ENCODE assay signal across 9 cellular contexts in the genomic region with DNA sequence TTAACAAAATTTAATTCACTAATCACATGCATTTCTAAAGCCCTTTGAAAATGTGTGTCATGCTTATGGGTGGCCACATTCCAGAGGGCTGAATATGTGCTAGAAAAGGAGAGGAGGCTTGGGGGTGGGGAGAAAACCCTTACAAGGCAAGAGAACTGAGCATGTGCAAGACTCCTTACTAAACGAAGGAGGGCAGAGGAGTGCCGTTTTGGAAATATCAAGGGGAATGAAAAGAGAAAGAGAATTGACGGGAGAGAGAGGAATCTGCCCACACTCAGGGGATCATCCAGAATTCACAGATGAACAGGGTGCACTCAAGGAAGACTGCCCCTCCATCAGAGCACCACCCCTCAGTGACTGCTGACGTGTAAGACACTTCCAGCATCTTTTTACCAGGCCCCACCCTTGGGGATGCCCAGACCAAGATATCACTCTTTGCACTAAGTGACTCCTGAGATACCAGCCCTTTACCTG. TPM values are rescaled to one million over a fixed set of nuclear protein-coding genes. Genes with fewer than 3 reads are reported as not detected.
DNase-seq lines count a peak whose midpoint lies in the region; ATAC-seq, FAIRE-seq and TF ChIP-seq lines count a peak whose summit lies in the region.
"Had no signal": no experiment of that assay in that cellular context is flagged by ENCODE, and none has a peak within 500 bp of the region (broad histone marks: within the 10 kb centered on the region; RNA-seq: fewer than 3 reads in every experiment).

No MANE protein-coding gene starts in this region.

- H3K79me2 ChIP-seq in MM.1S (ENCODE audit: low read length), result no peaks in the 10 kb centered on the region

- H2AFZ ChIP-seq in MM.1S (ENCODE audit: low read length), result no peak overlapping the region

- 11 to 20% methylated on average over 4 of the region's 4 CpGs for WGBS in gastroesophageal sphincter (ENCODE audit: low coverage in 1 of 2), 2 donors
- WGBS in psoas muscle, 3 donors, result 46 to 68% (median 50%) methylated on average over 4 of the region's 4 CpGs

- H3K27me3 ChIP-seq in gastroesophageal sphincter (no peaks in the 10 kb centered on the region), psoas muscle (ENCODE audit: insufficient read depth in 3 of 3, low read length in 2 of 3) (no peaks in the 10 kb centered on the region), MM.1S (replicated peaks; ENCODE audit: insufficient read depth, low read length) (no peaks in the 10 kb centered on the region)

- no peaks in the 10 kb centered on the region for H3F3A ChIP-seq in MM.1S (ENCODE audit: insufficient read depth, low read length)

- no peak for TF ChIP-seq EP300 in gastroesophageal sphincter (IDR thresholded peaks at IDR 0.05)

- in situ Hi-C loops in GM13976 (cut with MboI; ENCODE audit: low sequenced_read_pairs, unreplicated experiment), result no loop called here

- FAIRE-seq in G401.6 (lab: Jason Lieb, UNC), result peak; percentile 98

- H4K20me1 ChIP-seq in MM.1S (ENCODE audit: insufficient read depth, low read length), result no peaks in the 10 kb centered on the region

- H3K4me3 ChIP-seq in gastroesophageal sphincter (peak overlapping the region; percentile 29 to 37), psoas muscle (no peak overlapping the region), MM.1S (ENCODE audit: low read length) (no peak overlapping the region)

- DNase-seq in psoas muscle (peak in 1 of 2 donors; percentile 18), GM13976 (ENCODE audit: low spot score) (no peak), GF-D8 (lab: John Stamatoyannopoulos, UW) (no peak), MM.1S (no peak)
- no peak for DNase-seq in activated T-cell treated with anti-CD3 and anti-CD28 coated beads, Interleukin-2, amount 50 U/mL, for 48 hours
- DNase-seq: stimulated activated CD4-positive, alpha-beta T cell treated with anti-CD3 and anti-CD28 coated beads, Interleukin-4, amount 100 ng/mL, for 24 hours had no signal

- H3K9ac ChIP-seq in MM.1S (ENCODE audit: low read length), result no peak overlapping the region

- intact Hi-C loops in psoas muscle (cut with DNase I), result loop anchor here in 1 of 2 donors (5.0 kb wide), 1 partner anchor 37 kb away; a partner anchor contains a TSS

- ATAC-seq in SK-N-SH treated with all-trans-retinoic acid at 6 μM for 48 hours, result peak; percentile 86
- ATAC-seq in gastroesophageal sphincter, result peak; percentile 82
- ATAC-seq in psoas muscle, result peak; percentile 17 to 43 (median 26)

- TF ChIP-seq POLR2A in gastroesophageal sphincter (IDR thresholded peaks at IDR 0.05), result no peak

- TF ChIP-seq CTCF in gastroesophageal sphincter (IDR thresholded peaks at IDR 0.05) (peak in 3 of 4 experiments; percentile 43 to 49 (median 46)), psoas muscle (IDR thresholded peaks at IDR 0.05) (no peak), GM13976 (IDR thresholded peaks at IDR 0.05; ENCODE audit: borderline replicate concordance, control extremely low read depth, extremely low read depth, insufficient read depth, missing control alignments) (no peak), MM.1S (IDR thresholded peaks at IDR 0.05; ENCODE audit: low read length) (no peak)

- H3K27ac ChIP-seq in gastroesophageal sphincter (peak overlapping the region; percentile 75 to 95 (median 84)), psoas muscle (peak overlapping the region; percentile 30), MM.1S (ENCODE audit: low read length) (no peak overlapping the region)

- H3K4me2 ChIP-seq in MM.1S (ENCODE audit: low read depth, low read length), result no peak overlapping the region

- no peaks in the 10 kb centered on the region for H3K9me2 ChIP-seq in MM.1S (replicated peaks; ENCODE audit: insufficient read depth, low read length)

- H3K9me3 ChIP-seq in gastroesophageal sphincter (no peaks in the 10 kb centered on the region), psoas muscle (no peaks in the 10 kb centered on the region), MM.1S (replicated peaks; ENCODE audit: insufficient read depth, low read length) (no peaks in the 10 kb centered on the region)

- H3K36me3 ChIP-seq in gastroesophageal sphincter (no peaks in the 10 kb centered on the region), psoas muscle (ENCODE audit: insufficient read depth in 1 of 2, low read depth in 1 of 2) (no peaks in the 10 kb centered on the region), MM.1S (replicated peaks; ENCODE audit: insufficient read depth, low read length) (no peaks in the 10 kb centered on the region)

- peaks cover 0 to 28% (median 13%) of the 10 kb centered on the region in 3 donors for H3K4me1 ChIP-seq in gastroesophageal sphincter
- peaks cover 16% of the 10 kb centered on the region for H3K4me1 ChIP-seq in psoas muscle
- no peaks in the 10 kb centered on the region for H3K4me1 ChIP-seq in MM.1S (ENCODE audit: low read length)

TF ChIP-seq in SK-N-SH treated with all-trans-retinoic acid at 6 μM for 48 hours, 23 proteins besides CTCF, POLR2A, EP300 and RAD21:
- TF ChIP-seq ZNF70 (CRISPR knock-in tag; IDR thresholded peaks at IDR 0.05), result no peak
- no peak for TF ChIP-seq ZFP3 (CRISPR knock-in tag; IDR thresholded peaks at IDR 0.05)
- 0 out of 2 replicates have a peak, but pooled peaks have one; percentile 20 for TF ChIP-seq ISL1 (CRISPR knock-in tag; IDR thresholded peaks at IDR 0.05)

RNA-seq across cellular contexts. Expression of a gene that starts 37.9 kb away (rescaled TPM):
- 10 to 100 TPM; 15.4 to 30.0 (median 26.0) TPM for total RNA-seq in gastroesophageal sphincter
- 10 to 100 TPM; 29.7 to 63.6 (median 36.2) TPM for total RNA-seq in psoas muscle
- polyA plus RNA-seq in psoas muscle, result 10 to 100 TPM; 10.4 to 22.8 (median 19.3) TPM

Comparison
In these comparisons a context has a peak if more than half of its experiments do, and no peak if none do; other contexts are left out.
1. ATAC-seq: peak in every context shown above with its lines; median percentile 86 in SK-N-SH treated with all-trans-retinoic acid at 6 μM for 48 hours; 82 in gastroesophageal sphincter; 26 in psoas muscle.
2. H3K4me3 ChIP-seq: peak in gastroesophageal sphincter (2 of 2); none in psoas muscle (single experiment) and MM.1S (single experiment).
3. CTCF ChIP-seq: peak in gastroesophageal sphincter (3 of 4); none in psoas muscle (single experiment), GM13976 (single experiment) and MM.1S (single experiment).